In genomic region chr4:5816851-5817375, GRCh38 we compare ENCODE assay signal across 17 cellular contexts.
A peak's percentile ranks its signal among the peaks of the same experiment; 100 is the strongest.
DNase-seq lines count a peak whose midpoint lies in the region; ATAC-seq and TF ChIP-seq lines count a peak whose summit lies in the region.
"Had no signal": no experiment of that assay in that cellular context is flagged by ENCODE, and none has a peak within 500 bp of the region (broad histone marks: within the 10 kb centered on the region; RNA-seq: fewer than 3 reads in every experiment).

No MANE protein-coding gene starts in this region.

- no peak overlapping the region for H3K4me3 ChIP-seq in Peyer's patch
- no peak overlapping the region for H3K4me3 ChIP-seq in sigmoid colon
- H3K4me3 ChIP-seq: GM23338, HAP-1 had no signal

- 77 to 88% methylated on average over 12 of the region's 12 CpGs for WGBS in sigmoid colon, 2 donors

- H3K36me3 ChIP-seq in Peyer's patch (no peaks in the 10 kb centered on the region), sigmoid colon (peaks cover 11 to 61% (median 14%) of the 10 kb centered on the region in 4 donors)

- intact Hi-C loops in posterior vena cava (cut with DNase I) (loop anchor here in 1 of 2 donors (10.0 kb wide), 1 partner anchor 822 kb away; no protein-coding TSS in a partner anchor), sigmoid colon (cut with DNase I) (loop anchor here (10.0 kb wide), 1 partner anchor 762 kb away; the partner anchor contains the start of gene STK32B)

- H3K27ac ChIP-seq in Peyer's patch, result no peak overlapping the region
- H3K27ac ChIP-seq in sigmoid colon, result no peak overlapping the region

- H3K27me3 ChIP-seq in Peyer's patch (no peaks in the 10 kb centered on the region), sigmoid colon (no peaks in the 10 kb centered on the region)

- H3K27me3 Mint-ChIP-seq in T-helper 17 cell, result peaks cover 6% of the 10 kb centered on the region
- H3K27me3 Mint-ChIP-seq: CD4-positive, alpha-beta memory T cell had no signal

- H3K27ac Mint-ChIP-seq in T-helper 17 cell, result peak overlapping the region; percentile 53
- H3K27ac Mint-ChIP-seq: CD4-positive, alpha-beta memory T cell; GM23338; HFFc6 had no signal

- DNase-seq in Peyer's patch (peak in 2 of 3 donors; percentile 27 to 33), T-helper 17 cell (no peak), posterior vena cava (ENCODE audit: low spot score) (peak; percentile 61), sigmoid colon (peak; percentile 13), globus pallidus (ENCODE audit: low spot score) (no peak)
- DNase-seq in effector CD4-positive, alpha-beta T cell, result no peak
- DNase-seq: C1 segment of cervical spinal cord; Calu3; CD4-positive, alpha-beta memory T cell; COR-L47; DMS53; DMS79 treated with DMSO at 0.1 percent for 48 hours; GF-D8; HFFc6 had no signal

- H3K4me1 ChIP-seq in Peyer's patch (no peaks in the 10 kb centered on the region), sigmoid colon (no peaks in the 10 kb centered on the region)
- H3K4me1 ChIP-seq: HAP-1 had no signal

- no peaks in the 10 kb centered on the region for H3K9me3 ChIP-seq in Peyer's patch
- H3K9me3 ChIP-seq in T-helper 17 cell (ENCODE audit: control insufficient read depth, low read length, poor library complexity, severe bottlenecking), result no peaks in the 10 kb centered on the region
- no peaks in the 10 kb centered on the region for H3K9me3 ChIP-seq in sigmoid colon
- H3K9me3 ChIP-seq: HAP-1 had no signal

- ATAC-seq in T-helper 17 cell (no peak), HG03175 (IDR thresholded peaks at IDR 0.05; ENCODE audit: unreplicated experiment) (no peak)
- ATAC-seq: GM23338 had no signal

- no peak for TF ChIP-seq CTCF in Peyer's patch (IDR thresholded peaks at IDR 0.05)
- no peak for TF ChIP-seq CTCF in sigmoid colon (IDR thresholded peaks at IDR 0.05)

- H3K36me3 Mint-ChIP-seq in T-helper 17 cell (ENCODE audit: low read depth), result no peaks in the 10 kb centered on the region
- H3K36me3 Mint-ChIP-seq: CD4-positive, alpha-beta memory T cell had no signal

- no peaks in the 10 kb centered on the region for H3K4me1 Mint-ChIP-seq in T-helper 17 cell
- H3K4me1 Mint-ChIP-seq: CD4-positive, alpha-beta memory T cell had no signal

- no peak overlapping the region for H3K4me3 Mint-ChIP-seq in T-helper 17 cell
- H3K4me3 Mint-ChIP-seq: CD4-positive, alpha-beta memory T cell; GM23338; HFFc6 had no signal

- no peak for TF ChIP-seq POLR2A in Peyer's patch (IDR thresholded peaks at IDR 0.05)
- no peak for TF ChIP-seq POLR2A in sigmoid colon (IDR thresholded peaks at IDR 0.05)

- TF ChIP-seq EP300 in sigmoid colon (IDR thresholded peaks at IDR 0.05), result no peak

Comparison
In these comparisons a context has a peak if more than half of its experiments do, and no peak if none do; other contexts are left out.
1. DNase-seq: peak in Peyer's patch (2 of 3), posterior vena cava (single experiment) and sigmoid colon (single experiment); none in T-helper 17 cell (0 of 3), effector CD4-positive, alpha-beta T cell (single experiment) and globus pallidus (single experiment).